Comparison of ENCODE assay signal across 1 cellular context in genomic region chr11:73971175-73971719, GRCh38.
TF ChIP-seq lines count a peak whose summit lies in the region.

No MANE protein-coding gene starts in this region.

TF ChIP-seq in GM12878, 131 proteins besides CTCF, POLR2A, EP300 and RAD21:
- peak; percentile 51; the same call in 1 of the 2 replicates for TF ChIP-seq POLR2AphosphoS5 (IDR thresholded peaks at IDR 0.05; ENCODE audit: low read length)
- TF ChIP-seq EGR1 (IDR thresholded peaks at IDR 0.05; ENCODE audit: borderline replicate concordance in 1 of 2, low read depth in 2 of 2, low read length in 2 of 2), result no peak
- TF ChIP-seq YBX1 (IDR thresholded peaks at IDR 0.05), result no peak
- peak; percentile 30; the same call in 1 of the 2 replicates for TF ChIP-seq ZBED1 (IDR thresholded peaks at IDR 0.05; ENCODE audit: borderline replicate concordance)
- TF ChIP-seq IKZF2 (IDR thresholded peaks at IDR 0.05), result no peak
- no peak for TF ChIP-seq TCF7 (IDR thresholded peaks at IDR 0.05; ENCODE audit: borderline replicate concordance)
- peak; percentile 42; the same call in 1 of the 3 replicates for TF ChIP-seq POU2F2 (IDR thresholded peaks at IDR 0.05; ENCODE audit: borderline replicate concordance, low read depth, low read length)
- no peak for TF ChIP-seq MEF2A (IDR thresholded peaks at IDR 0.05; ENCODE audit: insufficient read depth, low read depth, low read length)
- no peak for TF ChIP-seq ZZZ3 (IDR thresholded peaks at IDR 0.05; ENCODE audit: control insufficient read depth, insufficient read length, low read depth)
- TF ChIP-seq KDM1A (IDR thresholded peaks at IDR 0.05; ENCODE audit: borderline replicate concordance), result no peak
- TF ChIP-seq ZBTB33 (IDR thresholded peaks at IDR 0.05), result no peak
- TF ChIP-seq POLR2AphosphoS2 (IDR thresholded peaks at IDR 0.05; ENCODE audit: low read depth, low read length), result peak; percentile 66; the same call in 1 of the 2 replicates
- no peak for TF ChIP-seq RELA (IDR thresholded peaks at IDR 0.05; ENCODE audit: borderline replicate concordance, partially characterized antibody)
- TF ChIP-seq ATF2 (IDR thresholded peaks at IDR 0.05; ENCODE audit: low read length), result peak; percentile 17; the same call in 1 of the 2 replicates
- no peak for TF ChIP-seq SUZ12 (IDR thresholded peaks at IDR 0.05; ENCODE audit: unreplicated experiment)
- TF ChIP-seq MTA3 (IDR thresholded peaks at IDR 0.05; ENCODE audit: borderline replicate concordance, low read length), result no peak
